ENCODE assay signal across 1 cellular context in genomic region chr9:4066120-4066519, GRCh38.
TF ChIP-seq lines count a peak whose summit lies in the region.

No MANE protein-coding gene starts in this region.

TF ChIP-seq in WTC11, 78 proteins besides CTCF, POLR2A, EP300 and RAD21 (continued from another document):
- TF ChIP-seq ZBTB43 (CRISPR knock-in tag; IDR thresholded peaks at IDR 0.05) (no peak), MAX (CRISPR knock-in tag; IDR thresholded peaks at IDR 0.05) (no peak), ZNF423 (CRISPR knock-in tag; IDR thresholded peaks at IDR 0.05) (no peak), ZNF425 (CRISPR knock-in tag; conservative IDR thresholded peaks at IDR 0.05) (no peak), JUN (CRISPR knock-in tag; IDR thresholded peaks at IDR 0.05) (no peak), ZNF263 (CRISPR knock-in tag; IDR thresholded peaks at IDR 0.05; ENCODE audit: low read depth) (no peak), ZNF219 (CRISPR knock-in tag; IDR thresholded peaks at IDR 0.05; ENCODE audit: borderline replicate concordance) (no peak)
